In genomic region chr19:41926861-41927809, GRCh38 we compare ENCODE assay signal across 2 cellular contexts.
TF ChIP-seq lines count a peak whose summit lies in the region.

No MANE protein-coding gene starts in this region.

TF ChIP-seq in A549, 52 proteins besides CTCF, POLR2A, EP300 and RAD21:
- TF ChIP-seq ZFP36 (IDR thresholded peaks at IDR 0.05; ENCODE audit: borderline replicate concordance, partially characterized antibody): peak; percentile 55
- TF ChIP-seq MAFK (IDR thresholded peaks at IDR 0.05; ENCODE audit: partially characterized antibody): no peak

TF ChIP-seq in GM23338, 12 proteins besides CTCF, POLR2A, EP300 and RAD21:
- no peak for TF ChIP-seq EZH2phosphoT487 (IDR thresholded peaks at IDR 0.05; ENCODE audit: unreplicated experiment)
- TF ChIP-seq STAT1 (IDR thresholded peaks at IDR 0.05; ENCODE audit: unreplicated experiment): no peak
- peak; percentile 94 for TF ChIP-seq EZH2 (IDR thresholded peaks at IDR 0.05; ENCODE audit: low read depth, unreplicated experiment)
